ENCODE assay signal across 16 cellular contexts in genomic region chr22:22912722-22913253, GRCh38. TPM values are rescaled to one million over a fixed set of nuclear protein-coding genes. Genes with fewer than 3 reads are reported as not detected.
A peak's percentile ranks its signal among the peaks of the same experiment; 100 is the strongest.
DNase-seq lines count a peak whose midpoint lies in the region; ATAC-seq and TF ChIP-seq lines count a peak whose summit lies in the region.
"Had no signal": no experiment of that assay in that cellular context is flagged by ENCODE, and none has a peak within 500 bp of the region (broad histone marks: within the 10 kb centered on the region; RNA-seq: fewer than 3 reads in every experiment).

No MANE protein-coding gene starts in this region.

- TF ChIP-seq POLR2A in upper lobe of left lung (IDR thresholded peaks at IDR 0.05) = no peak

- no peaks in the 10 kb centered on the region for H3K79me2 ChIP-seq in DND-41 (ENCODE audit: insufficient read depth, low read length)
- 0 out of 2 replicates have a peak, but pooled peaks cover 5% of the 10 kb centered on the region for H3K79me2 ChIP-seq in SU-DHL-6 (ENCODE audit: insufficient read depth, low read length)

- H3K9me2 ChIP-seq in SU-DHL-6 (replicated peaks; ENCODE audit: insufficient read depth, low read length) = no peaks in the 10 kb centered on the region

- POLR2A ChIA-PET in A673 (lab: Charles Lee; ENCODE audit: low non-redundant PET) = no interaction called here

- H4K20me1 ChIP-seq in DND-41 (ENCODE audit: insufficient read depth, low read length) (no peaks in the 10 kb centered on the region), SU-DHL-6 (ENCODE audit: low read depth, low read length) (no peaks in the 10 kb centered on the region)

- H3K36me3 ChIP-seq in DND-41 (ENCODE audit: insufficient read depth, low read length) (no peaks in the 10 kb centered on the region), SU-DHL-6 (ENCODE audit: low read length) (no peaks in the 10 kb centered on the region), mucosa of descending colon (ENCODE audit: low read depth) (no peaks in the 10 kb centered on the region), aorta (ENCODE audit: control insufficient read depth in 1 of 2, insufficient read depth in 2 of 2, low read length in 1 of 2) (no peaks in the 10 kb centered on the region), upper lobe of left lung (no peaks in the 10 kb centered on the region), A673 (ENCODE audit: insufficient read depth, low read length, poor library complexity, severe bottlenecking) (no peaks in the 10 kb centered on the region)

- CTCF ChIA-PET in A673 (lab: Charles Lee) = no interaction called here

- H3K27ac ChIP-seq in DND-41 (ENCODE audit: low read length) (peak overlapping the region; percentile 97), SU-DHL-6 (ENCODE audit: low read depth, low read length) (peak overlapping the region; percentile 61), aorta (ENCODE audit: low read depth in 1 of 2, low read length in 2 of 2) (no peak overlapping the region), upper lobe of left lung (no peak overlapping the region), A673 (ENCODE audit: low read depth, low read length, poor library complexity, severe bottlenecking) (no peak overlapping the region)

- H3K9ac ChIP-seq in DND-41 (ENCODE audit: low read depth, low read length) (0 out of 2 replicates have a peak overlapping the region, but pooled peaks have one; percentile 61), SU-DHL-6 (ENCODE audit: low read length) (no peak overlapping the region)

- H3K4me2 ChIP-seq in DND-41 (ENCODE audit: insufficient read depth, low read length) (no peak overlapping the region), SU-DHL-6 (ENCODE audit: low read depth, low read length, poor library complexity, severe bottlenecking) (no peak overlapping the region)
- H3K4me2 ChIP-seq: GM23338 had no signal

- intact Hi-C loops in mucosa of descending colon (cut with DNase I, micrococcal nuclease) (no loop called here), aorta (cut with DNase I) (no loop called here), A673 (cut with micrococcal nuclease; ENCODE audit: unreplicated experiment) (no loop called here)

- no peak overlapping the region for H2AFZ ChIP-seq in DND-41 (ENCODE audit: low read depth, low read length)
- no peak overlapping the region for H2AFZ ChIP-seq in SU-DHL-6 (ENCODE audit: low read depth, low read length, severe bottlenecking)
- H2AFZ ChIP-seq: GM23338 had no signal

- H3K9me3 ChIP-seq in DND-41 (ENCODE audit: insufficient read depth, low read length, severe bottlenecking) = no peaks in the 10 kb centered on the region
- H3K9me3 ChIP-seq in SU-DHL-6 (ENCODE audit: insufficient read depth, low read length) = no peaks in the 10 kb centered on the region
- no peaks in the 10 kb centered on the region for H3K9me3 ChIP-seq in mucosa of descending colon
- no peaks in the 10 kb centered on the region for H3K9me3 ChIP-seq in aorta (ENCODE audit: control insufficient read depth, low read length)
- H3K9me3 ChIP-seq in upper lobe of left lung = no peaks in the 10 kb centered on the region
- no peaks in the 10 kb centered on the region for H3K9me3 ChIP-seq in A673 (ENCODE audit: low read depth, low read length, poor library complexity, severe bottlenecking)

- ATAC-seq in DND-41 (ENCODE audit: insufficient read depth, low read depth) (no peak), mucosa of descending colon (no peak), aorta (ENCODE audit: low FRiP score) (no peak), GM19324 (IDR thresholded peaks at IDR 0.05; ENCODE audit: low FRiP score, unreplicated experiment) (no peak), upper lobe of left lung (ENCODE audit: low FRiP score in 2 of 2) (no peak)
- ATAC-seq: GM23338 had no signal

- peaks cover 33% of the 10 kb centered on the region for H3F3A ChIP-seq in SU-DHL-6 (ENCODE audit: insufficient read depth)

- TF ChIP-seq CTCF in DND-41 (IDR thresholded peaks at IDR 0.05; ENCODE audit: borderline replicate concordance, extremely low read depth, low read length, poor library complexity, severe bottlenecking) = no peak
- TF ChIP-seq CTCF in SU-DHL-6 (IDR thresholded peaks at IDR 0.05; ENCODE audit: insufficient read depth, low read length, poor library complexity, severe bottlenecking) = no peak
- no peak for TF ChIP-seq CTCF in mucosa of descending colon (IDR thresholded peaks at IDR 0.05)
- no peak for TF ChIP-seq CTCF in upper lobe of left lung (IDR thresholded peaks at IDR 0.05)
- no peak for TF ChIP-seq CTCF in A673 (conservative IDR thresholded peaks at IDR 0.05; ENCODE audit: low read depth, low read length)

- no TSS peak for BruUV-seq in A673 (replicated peaks; lab: Mats Ljungman, UMichigan)

- WGBS in aorta, 2 donors = 76 to 80% methylated on average over 11 of the region's 11 CpGs
- WGBS in upper lobe of left lung, 2 donors = 84 to 88% methylated on average over 11 of the region's 11 CpGs

- H3K27me3 ChIP-seq in DND-41 (ENCODE audit: insufficient read depth, low read length, poor library complexity) (no peaks in the 10 kb centered on the region), SU-DHL-6 (ENCODE audit: low read length) (no peaks in the 10 kb centered on the region), aorta (ENCODE audit: control insufficient read depth in 1 of 2, insufficient read depth in 2 of 2, low read length in 1 of 2) (no peaks in the 10 kb centered on the region), upper lobe of left lung (no peaks in the 10 kb centered on the region), A673 (replicated peaks; ENCODE audit: insufficient read depth, low read depth, low read length, poor library complexity) (peaks cover 21% of the 10 kb centered on the region)

- H3K4me1 ChIP-seq in DND-41 (ENCODE audit: insufficient read depth, low read length) (peaks cover 60% of the 10 kb centered on the region), mucosa of descending colon (ENCODE audit: low read depth) (no peaks in the 10 kb centered on the region), aorta (ENCODE audit: control insufficient read depth in 1 of 2, insufficient read depth in 2 of 2, low read length in 2 of 2) (no peaks in the 10 kb centered on the region), upper lobe of left lung (no peaks in the 10 kb centered on the region), A673 (ENCODE audit: insufficient read depth, low read length, poor library complexity, severe bottlenecking) (no peaks in the 10 kb centered on the region)

- no peak for TF ChIP-seq EP300 in upper lobe of left lung (IDR thresholded peaks at IDR 0.05)

- H3K4me3 ChIP-seq in DND-41 (ENCODE audit: low read depth in 1 of 2, low read length in 2 of 2) (no peak overlapping the region), SU-DHL-6 (ENCODE audit: insufficient read depth, low read length, poor library complexity, severe bottlenecking) (no peak overlapping the region), mucosa of descending colon (no peak overlapping the region), aorta (ENCODE audit: low read length in 2 of 2) (no peak overlapping the region), upper lobe of left lung (no peak overlapping the region), A673 (ENCODE audit: low read depth, low read length, poor library complexity, severe bottlenecking) (no peak overlapping the region)
- H3K4me3 ChIP-seq: GM23338 had no signal

- DNase-seq in DND-41 (no peak), mucosa of descending colon (peak in 2 of 3 donors; percentile 1 to 7), aorta (peak; percentile 10 to 33), upper lobe of left lung (no peak), A673 (ENCODE audit: low spot score) (no peak)
- DNase-seq: C1 segment of cervical spinal cord; CD4-positive, alpha-beta T cell; DMS79 treated with DMSO at 0.1 percent for 48 hours; H7; IMR-90; KG1 had no signal

RNA-seq across cellular contexts. Expression of gene IGLL5, which starts 25.2 kb away (rescaled TPM):
- total RNA-seq in mucosa of descending colon = 10 to 100 TPM; 14.1 to 32.8 (median 16.1) TPM
- 1 to 10 TPM; 1.0 to 6.1 TPM for total RNA-seq in aorta
- 1 to 10 TPM in 1 of 2 donors, under 1 TPM in 1; 0.51 to 3.0 TPM for polyA plus RNA-seq in aorta
- total RNA-seq in upper lobe of left lung = 10 to 100 TPM in 4 of 6 donors, 1 to 10 TPM in 2; 4.3 to 58.5 (median 21.5) TPM
- not detected in 2 replicates for total RNA-seq in A673 (2021)
- total RNA-seq: CD4-positive, alpha-beta T cell; GM23338; H7; HT-29; IMR-90 had no signal
- polyA plus RNA-seq: AG04450, GM23338, IMR-90 had no signal

Comparison
In these comparisons a context has a peak if more than half of its experiments do, and no peak if none do; other contexts are left out.
1. DNase-seq: peak in mucosa of descending colon (2 of 3) and aorta (2 of 2); none in DND-41 (single experiment), upper lobe of left lung (0 of 2) and A673 (single experiment).
2. H3K27ac ChIP-seq: peak in DND-41 (single experiment) and SU-DHL-6 (single experiment); none in aorta (0 of 2), upper lobe of left lung (0 of 4) and A673 (single experiment).